Comparison of ENCODE assay signal across 19 cellular contexts in genomic region chr5:149839761-149840160, GRCh38.
A peak's percentile ranks its signal among the peaks of the same experiment; 100 is the strongest.
DNase-seq lines count a peak whose midpoint lies in the region; ATAC-seq, FAIRE-seq and TF ChIP-seq lines count a peak whose summit lies in the region.
"Had no signal": no experiment of that assay in that cellular context is flagged by ENCODE, and none has a peak within 500 bp of the region (broad histone marks: within the 10 kb centered on the region; RNA-seq: fewer than 3 reads in every experiment).

No MANE protein-coding gene starts in this region.

- peaks cover 23% of the 10 kb centered on the region for H3K4me1 Mint-ChIP-seq in GM23338
- no peaks in the 10 kb centered on the region for H3K4me1 Mint-ChIP-seq in immature natural killer cell
- H3K4me1 Mint-ChIP-seq: activated naive CD4-positive, alpha-beta T cell treated with anti-CD3 and anti-CD28 coated beads, Interleukin-2, amount 50 U/mL, for 24 hours had no signal

- FAIRE-seq in K562 (lab: Jason Lieb, UNC), result no peak
- FAIRE-seq: bronchial epithelial cell had no signal

- intact Hi-C loops in K562 (cut with micrococcal nuclease), result loop anchor here (5.0 to 10.0 kb wide), 3 partner anchors 63 to 378 kb away; no protein-coding TSS in a partner anchor
- intact Hi-C loops in left ventricle myocardium inferior (cut with micrococcal nuclease), result loop anchor here (10.0 kb wide), 2 partner anchors 125 to 155 kb away; partner anchors contain the start of gene SLC26A2
- intact Hi-C loops in posterior vena cava (cut with DNase I), result loop anchor here in 1 of 2 donors (10.0 kb wide), 1 partner anchor 155 kb away; no protein-coding TSS in a partner anchor

- TF ChIP-seq CTCF in GM23338 (conservative IDR thresholded peaks at IDR 0.05; ENCODE audit: low read depth in 2 of 2), result no peak
- TF ChIP-seq CTCF in K562 (IDR thresholded peaks at IDR 0.05 in 2 of 3, conservative IDR thresholded peaks at IDR 0.05 in 1 of 3; ENCODE audit: insufficient read depth in 2 of 3, low read depth in 1 of 3, low read length in 3 of 3), result no peak
- no peak for TF ChIP-seq CTCF in left ventricle myocardium inferior (IDR thresholded peaks at IDR 0.05; ENCODE audit: borderline replicate concordance)

- H3K79me2 ChIP-seq in GM23338 (replicated peaks; ENCODE audit: insufficient read depth), result no peaks in the 10 kb centered on the region
- H3K79me2 ChIP-seq in K562 (ENCODE audit: control insufficient read depth, insufficient read depth, low read length), result no peaks in the 10 kb centered on the region

- H3K27ac ChIP-seq in GM23338 (ENCODE audit: low read depth), result no peak overlapping the region
- H3K27ac ChIP-seq in K562 (ENCODE audit: extremely low read depth, low read depth, low read length), result no peak overlapping the region
- H3K27ac ChIP-seq in left ventricle myocardium inferior (replicated peaks), result peak overlapping the region; percentile 60
- H3K27ac ChIP-seq: PC-9, thoracic aorta had no signal

- H3K4me3 Mint-ChIP-seq in GM23338 (no peak overlapping the region; the same call in 2 of the 3 replicates), immature natural killer cell (no peak overlapping the region)
- H3K4me3 Mint-ChIP-seq: activated naive CD4-positive, alpha-beta T cell treated with anti-CD3 and anti-CD28 coated beads, Interleukin-2, amount 50 U/mL, for 24 hours had no signal

- no peaks in the 10 kb centered on the region for H3F3A ChIP-seq in GM23338 (replicated peaks; ENCODE audit: low read depth)

- H2AFZ ChIP-seq in GM23338 (no peak overlapping the region), K562 (ENCODE audit: low read depth, low read length) (no peak overlapping the region)
- H2AFZ ChIP-seq: PC-9 had no signal

- ATAC-seq in GM23338, result no peak
- ATAC-seq in K562, result no peak

- no peak for TF ChIP-seq EP300 in K562 (IDR thresholded peaks at IDR 0.05; ENCODE audit: low read length)

- H3K9me1 ChIP-seq in K562 (ENCODE audit: control insufficient read depth, insufficient read depth, low read length), result peaks cover 9% of the 10 kb centered on the region

- H3K4me3 ChIP-seq in GM23338 (no peak overlapping the region), K562 (no peak overlapping the region), left ventricle myocardium inferior (no peak overlapping the region)
- H3K4me3 ChIP-seq: MG63, PC-9, skin epidermis, thoracic aorta had no signal

- no peaks in the 10 kb centered on the region for H3K27me3 ChIP-seq in GM23338 (ENCODE audit: insufficient read depth)
- no peaks in the 10 kb centered on the region for H3K27me3 ChIP-seq in K562 (ENCODE audit: control insufficient read depth in 2 of 2, insufficient read depth in 2 of 2, low read length in 2 of 2)
- H3K27me3 ChIP-seq in left ventricle myocardium inferior (ENCODE audit: low read depth), result no peaks in the 10 kb centered on the region
- H3K27me3 ChIP-seq: MG63 had no signal

- no peak overlapping the region for H3K4me2 ChIP-seq in GM23338
- no peak overlapping the region for H3K4me2 ChIP-seq in K562 (ENCODE audit: insufficient read depth, low read length)
- H3K4me2 ChIP-seq: PC-9 had no signal

- no peak for DNase-seq in GM23338 (ENCODE audit: low spot score)
- DNase-seq in K562 (ENCODE audit: extremely low read depth in 1 of 4, low spot score in 3 of 4), result no peak
- no peak for DNase-seq in left ventricle myocardium inferior
- peak; percentile 76 for DNase-seq in posterior vena cava (ENCODE audit: low spot score)
- no peak for DNase-seq in NCI-H1048 (lab: John Stamatoyannopoulos, UW)
- DNase-seq in SW480 (ENCODE audit: low spot score), result no peak
- DNase-seq in NK-92 treated with Interleukin-12 subunit alpha and Interleukin-12 subunit beta, amount 100 ng/mL, for 24 hours (lab: John Stamatoyannopoulos, UW), result no peak
- DNase-seq in immature natural killer cell, result no peak
- DNase-seq: C1 segment of cervical spinal cord; effector CD4-positive, alpha-beta T cell; H7; NCI-H2029 treated with DMSO at 0.1 percent for 48 hours; NCI-H524 treated with DMSO at 0.1 percent for 48 hours had no signal

- H3K4me1 ChIP-seq in GM23338 (ENCODE audit: insufficient read depth) (no peaks in the 10 kb centered on the region), K562 (replicated peaks in 1 of 2; ENCODE audit: control insufficient read depth in 2 of 2, insufficient read depth in 2 of 2, low read length in 2 of 2) (peaks cover 0 to 2% of the 10 kb centered on the region in 2 experiments; a peak in 1 of 5 replicates), left ventricle myocardium inferior (peaks cover 80% of the 10 kb centered on the region)

- peaks cover 2% of the 10 kb centered on the region for H3K27me3 Mint-ChIP-seq in GM23338 (ENCODE audit: insufficient read depth, low read depth, poor library complexity)
- peaks cover 0 to 2% (median 0%) of the 10 kb centered on the region in 3 donors for H3K27me3 Mint-ChIP-seq in immature natural killer cell (ENCODE audit: low read depth in 3 of 3)
- H3K27me3 Mint-ChIP-seq: activated naive CD4-positive, alpha-beta T cell treated with anti-CD3 and anti-CD28 coated beads, Interleukin-2, amount 50 U/mL, for 24 hours had no signal

- CTCF ChIA-PET in K562 (lab: Yijun Ruan, JAX; ENCODE audit: low intra/inter-chr PET ratio), result interaction anchor here (6.6 kb wide), 1 partner anchor 150 kb away, joined by 102 read pairs; no protein-coding TSS in a partner anchor

- peak overlapping the region; percentile 91 for H3K27ac Mint-ChIP-seq in GM23338
- no peak overlapping the region for H3K27ac Mint-ChIP-seq in immature natural killer cell
- H3K27ac Mint-ChIP-seq: activated naive CD4-positive, alpha-beta T cell treated with anti-CD3 and anti-CD28 coated beads, Interleukin-2, amount 50 U/mL, for 24 hours had no signal

- no peak overlapping the region for H3K9ac ChIP-seq in K562 (ENCODE audit: insufficient read depth in 1 of 2, low read depth in 2 of 2, low read length in 2 of 2)

- POLR2A ChIA-PET in K562 (lab: Yijun Ruan, JAX), result interaction anchor here (0.9 kb wide), 2 partner anchors 9 to 121 kb away, joined by 3 read pairs; partner anchors contain the start of gene SLC26A2

- no peak for TF ChIP-seq POLR2A in K562 (conservative IDR thresholded peaks at IDR 0.05)

- H3K36me3 ChIP-seq in GM23338 (ENCODE audit: insufficient read depth) (no peaks in the 10 kb centered on the region), K562 (ENCODE audit: control insufficient read depth, insufficient read depth, low read length) (peaks cover 94% of the 10 kb centered on the region), left ventricle myocardium inferior (peaks cover 83% of the 10 kb centered on the region)
- H3K36me3 ChIP-seq: MG63, thoracic aorta had no signal

- H4K20me1 ChIP-seq in GM23338 (replicated peaks; ENCODE audit: insufficient read depth) (0 out of 2 replicates have a peak, but pooled peaks cover 7% of the 10 kb centered on the region), K562 (replicated peaks; ENCODE audit: control insufficient read depth, insufficient read depth, low read length) (no peaks in the 10 kb centered on the region)

- in situ Hi-C loops in K562 (cut with MboI), result loop anchor here (5.0 kb wide), 1 partner anchor 148 kb away; no protein-coding TSS in a partner anchor

- H3K9me3 Mint-ChIP-seq in GM23338 (no peaks in the 10 kb centered on the region), immature natural killer cell (no peaks in the 10 kb centered on the region)
- H3K9me3 Mint-ChIP-seq: activated naive CD4-positive, alpha-beta T cell treated with anti-CD3 and anti-CD28 coated beads, Interleukin-2, amount 50 U/mL, for 24 hours had no signal

- no peak for TF ChIP-seq RAD21 in K562 (CRISPR knock-in tag; conservative IDR thresholded peaks at IDR 0.05 in 1 of 2, IDR thresholded peaks at IDR 0.05 in 1 of 2)

- H3K9me2 ChIP-seq in GM23338 (ENCODE audit: insufficient read depth), result no peaks in the 10 kb centered on the region

- whole genome bisulfite sequencing in K562 (ENCODE audit: insufficient coverage, low coverage, missing lambda C conversion rate), result 94% methylated on average over 16 of the region's 16 CpGs

- H3K36me3 Mint-ChIP-seq in GM23338 (ENCODE audit: low read depth), result peaks cover 11% of the 10 kb centered on the region
- peaks cover 0 to 3% (median under 1%) of the 10 kb centered on the region in 3 donors for H3K36me3 Mint-ChIP-seq in immature natural killer cell

- no TSS peak for BruUV-seq in K562 (replicated peaks; lab: Mats Ljungman, UMichigan)

- H3K9me3 ChIP-seq in K562 (replicated peaks; ENCODE audit: control insufficient read depth, insufficient read depth, low read depth, low read length) (no peaks in the 10 kb centered on the region), left ventricle myocardium inferior (replicated peaks) (no peaks in the 10 kb centered on the region)
- H3K9me3 ChIP-seq: MG63, thoracic aorta had no signal

TF ChIP-seq in GM23338, 12 proteins besides CTCF, POLR2A, EP300 and RAD21 (continues in another document):
- TF ChIP-seq EZH2 (IDR thresholded peaks at IDR 0.05; ENCODE audit: low read depth, unreplicated experiment) (no peak), JUNB (IDR thresholded peaks at IDR 0.05; ENCODE audit: unreplicated experiment) (no peak)

TF ChIP-seq in K562, 482 proteins besides CTCF, POLR2A, EP300 and RAD21:
- TF ChIP-seq ZNF507 (tag; conservative IDR thresholded peaks at IDR 0.05) (no peak), BRCA1 (IDR thresholded peaks at IDR 0.05) (no peak), BRCA1 (CRISPR knock-in tag; IDR thresholded peaks at IDR 0.05) (no peak), POLR2H (tag; IDR thresholded peaks at IDR 0.05; ENCODE audit: low read depth) (no peak), PPARD (CRISPR knock-in tag; IDR thresholded peaks at IDR 0.05) (no peak), MLX (CRISPR knock-in tag; conservative IDR thresholded peaks at IDR 0.05) (no peak), RBM22 (IDR thresholded peaks at IDR 0.05; ENCODE audit: low read depth, low read length, poor library complexity, severe bottlenecking) (peak; percentile 42), ATF1 (CRISPR knock-in tag; IDR thresholded peaks at IDR 0.05) (no peak), ATF1 (tag; IDR thresholded peaks at IDR 0.05) (no peak)
